In the genomic region with DNA sequence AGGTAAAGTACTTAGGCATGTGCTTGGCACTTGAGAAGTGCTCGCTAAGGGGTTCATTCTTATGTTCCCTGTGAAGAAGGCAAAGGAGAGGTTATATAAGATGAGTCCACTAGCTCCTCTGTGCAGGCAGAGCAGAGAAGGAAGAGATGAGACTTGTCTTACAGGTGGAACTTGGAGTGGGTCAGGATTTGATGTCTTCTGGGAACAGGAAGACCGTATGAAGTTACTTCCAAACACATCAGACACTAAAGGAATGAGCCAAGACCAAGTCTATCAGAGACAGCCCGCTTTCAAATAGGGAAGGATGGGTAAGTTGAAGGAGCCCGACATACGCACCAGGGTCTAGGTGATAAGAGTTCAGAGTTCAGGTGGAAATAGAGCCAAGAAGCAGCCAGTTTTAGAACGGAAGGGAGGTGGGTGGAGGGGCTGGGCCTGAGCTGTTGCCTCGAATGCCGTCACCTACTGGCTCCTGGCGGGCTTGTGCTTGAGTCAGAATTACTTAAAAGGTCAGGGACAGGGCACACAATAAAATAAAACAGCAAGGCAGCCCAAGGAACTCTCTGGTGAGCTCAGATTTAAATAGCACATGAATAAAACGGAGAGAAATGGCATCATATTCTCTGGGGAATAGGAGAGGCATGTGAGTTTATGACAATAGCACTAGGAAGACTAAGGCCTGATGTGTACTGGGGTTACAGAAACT, we compare ENCODE assay signal across 14 cellular contexts. TPM values are rescaled to one million over a fixed set of nuclear protein-coding genes. Genes with fewer than 3 reads are reported as not detected.
DNase-seq lines count a peak whose midpoint lies in the region; ATAC-seq and TF ChIP-seq lines count a peak whose summit lies in the region.
"Had no signal": no experiment of that assay in that cellular context is flagged by ENCODE, and none has a peak within 500 bp of the region (broad histone marks: within the 10 kb centered on the region; RNA-seq: fewer than 3 reads in every experiment).

No MANE protein-coding gene starts in this region.

- WGBS in lower leg skin, 2 donors = 68 to 76% methylated on average over 10 of the region's 10 CpGs

- peak; percentile 55 for DNase-seq in AG08395 (ENCODE audit: low spot score)
- DNase-seq in LHCN-M2 (ENCODE audit: low read depth) = peak; percentile 91
- DNase-seq in dermis blood vessel endothelial cell = peak; percentile 79
- DNase-seq in lower leg skin (ENCODE audit: low spot score in 2 of 2) = peak; percentile 25 to 84
- DNase-seq in anterior cingulate cortex (lab: John Stamatoyannopoulos, UW) = no peak
- no peak for DNase-seq in SIG-M5 (lab: John Stamatoyannopoulos, UW)
- DNase-seq in NCI-H1092 (lab: John Stamatoyannopoulos, UW) = no peak
- DNase-seq: BE2C; GDM1; NCI-H1694; stimulated activated CD4-positive, alpha-beta T cell treated with anti-CD3 and anti-CD28 coated beads, Interleukin-4, amount 100 ng/mL, for 1 hour; stomach; T-helper 9 cell had no signal

- TF ChIP-seq CTCF in lower leg skin (IDR thresholded peaks at IDR 0.05) = no peak

- TF ChIP-seq POLR2A in lower leg skin (IDR thresholded peaks at IDR 0.05) = no peak

- no peak for ATAC-seq in HG03135 (IDR thresholded peaks at IDR 0.05; ENCODE audit: unreplicated experiment)

- intact Hi-C loops in lower leg skin (cut with DNase I; ENCODE audit: low total_unique reads) = no loop called here

- no peak overlapping the region for H3K4me3 ChIP-seq in lower leg skin (ENCODE audit: low read depth, poor library complexity, severe bottlenecking)
- H3K4me3 ChIP-seq: stomach had no signal

RNA-seq across cellular contexts. Expression of a gene that starts 56.1 kb away (rescaled TPM):
- total RNA-seq in LHCN-M2 (2014; rRNA removed) (17.5 and 24.0 TPM in 2 replicates), dermis blood vessel endothelial cell (223 and 285 TPM in 2 replicates), lower leg skin (10 to 100 TPM in 3 of 4 donors, 1 to 10 TPM in 1; 6.6 to 25.7 (median 15.2) TPM)
- polyA plus RNA-seq in LHCN-M2 (2012) = 22.3 TPM

Comparison
In these comparisons a context has a peak if more than half of its experiments do, and no peak if none do; other contexts are left out.
1. DNase-seq: peak in AG08395 (single experiment), LHCN-M2 (single experiment), dermis blood vessel endothelial cell (single experiment) and lower leg skin (2 of 2); none in anterior cingulate cortex (0 of 58), SIG-M5 (single experiment) and NCI-H1092 (single experiment).